In the genomic region with DNA sequence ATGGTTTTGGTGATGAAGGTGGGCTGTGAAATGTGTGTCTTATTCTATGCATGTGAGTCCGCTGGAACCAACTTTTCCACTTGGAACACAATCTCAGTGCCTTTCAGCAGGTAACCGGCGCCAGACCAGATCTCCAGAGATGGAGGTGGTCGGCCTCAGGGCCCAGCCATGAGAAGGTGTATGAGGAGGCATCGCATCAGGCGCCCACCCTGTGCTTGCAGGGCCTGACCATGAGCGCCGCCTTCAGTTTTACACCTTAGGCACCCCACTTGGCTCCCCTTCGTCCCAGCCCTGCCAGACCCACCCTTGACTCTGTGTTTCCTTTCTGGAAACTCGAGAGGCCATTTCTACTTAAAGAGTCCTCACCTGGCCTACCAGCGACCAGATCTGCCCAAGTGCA, we compare ENCODE assay signal across 1 cellular context.
TF ChIP-seq lines count a peak whose summit lies in the region.

No MANE protein-coding gene starts in this region.

TF ChIP-seq in K562, 482 proteins besides CTCF, POLR2A, EP300 and RAD21 (continued from another document):
- TF ChIP-seq, protein P1, sequence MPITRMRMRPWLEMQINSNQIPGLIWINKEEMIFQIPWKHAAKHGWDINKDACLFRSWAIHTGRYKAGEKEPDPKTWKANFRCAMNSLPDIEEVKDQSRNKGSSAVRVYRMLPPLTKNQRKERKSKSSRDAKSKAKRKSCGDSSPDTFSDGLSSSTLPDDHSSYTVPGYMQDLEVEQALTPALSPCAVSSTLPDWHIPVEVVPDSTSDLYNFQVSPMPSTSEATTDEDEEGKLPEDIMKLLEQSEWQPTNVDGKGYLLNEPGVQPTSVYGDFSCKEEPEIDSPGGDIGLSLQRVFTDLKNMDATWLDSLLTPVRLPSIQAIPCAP (CRISPR knock-in tag; IDR thresholded peaks at IDR 0.05; ENCODE audit: borderline replicate concordance), result no peak
- no peak for TF ChIP-seq KLF16 (IDR thresholded peaks at IDR 0.05)
- no peak for TF ChIP-seq FOXA3 (CRISPR knock-in tag; conservative IDR thresholded peaks at IDR 0.05 in 1 of 2, IDR thresholded peaks at IDR 0.05 in 1 of 2)
- TF ChIP-seq FOXO4 (CRISPR knock-in tag; IDR thresholded peaks at IDR 0.05), result no peak
- TF ChIP-seq ZNF263 (CRISPR knock-in tag; IDR thresholded peaks at IDR 0.05; ENCODE audit: borderline replicate concordance), result 0 out of 2 replicates have a peak, but pooled peaks have one; percentile 21
- no peak for TF ChIP-seq RFX5 (IDR thresholded peaks at IDR 0.05; ENCODE audit: low read depth, low read length)
- no peak for TF ChIP-seq MEIS2 (IDR thresholded peaks at IDR 0.05; ENCODE audit: partially characterized antibody)
- TF ChIP-seq U2AF2 (optimal IDR thresholded peaks at IDR 0.05; ENCODE audit: low read depth, low read length), result no peak
- TF ChIP-seq, protein P2, sequence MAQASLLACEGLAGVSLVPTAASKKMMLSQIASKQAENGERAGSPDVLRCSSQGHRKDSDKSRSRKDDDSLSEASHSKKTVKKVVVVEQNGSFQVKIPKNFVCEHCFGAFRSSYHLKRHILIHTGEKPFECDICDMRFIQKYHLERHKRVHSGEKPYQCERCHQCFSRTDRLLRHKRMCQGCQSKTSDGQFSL (CRISPR knock-in tag; IDR thresholded peaks at IDR 0.05), result 0 out of 2 replicates have a peak, but pooled peaks have one; percentile 9
- TF ChIP-seq, protein P2 (tag; IDR thresholded peaks at IDR 0.05), result no peak
- TF ChIP-seq MCM5 (IDR thresholded peaks at IDR 0.05; ENCODE audit: low read depth), result no peak
- no peak for TF ChIP-seq XRCC4 (IDR thresholded peaks at IDR 0.05; ENCODE audit: extremely low read depth, insufficient read depth, insufficient read length)
- no peak for TF ChIP-seq MECOM (CRISPR knock-in tag; IDR thresholded peaks at IDR 0.05)
- TF ChIP-seq DACH1 (IDR thresholded peaks at IDR 0.05; ENCODE audit: partially characterized antibody), result no peak
